Comparison of ENCODE assay signal across 1 cellular context in the genomic region with DNA sequence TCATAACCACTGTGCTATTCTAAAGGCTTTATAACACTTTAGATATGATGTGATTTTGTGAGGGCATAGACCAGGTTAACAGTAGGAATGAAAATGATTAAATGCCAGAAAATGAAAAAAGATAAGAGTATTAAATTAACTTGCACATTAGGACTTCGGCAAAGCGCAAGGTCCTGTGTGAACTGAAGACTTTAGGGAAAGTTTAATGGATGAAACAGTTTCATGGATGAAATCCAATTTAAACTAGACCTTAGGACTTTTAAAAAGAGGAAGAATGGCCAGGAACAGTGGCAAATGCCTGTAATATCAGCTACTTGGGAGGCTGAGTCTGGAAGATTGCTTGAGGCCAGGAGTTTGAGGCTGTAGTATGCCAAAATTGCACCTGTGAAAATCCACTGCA.
TF ChIP-seq lines count a peak whose summit lies in the region.

No MANE protein-coding gene starts in this region.

TF ChIP-seq in HepG2, 621 proteins besides CTCF, POLR2A, EP300 and RAD21 (continued from another document):
- no peak for TF ChIP-seq ZNF382 (CRISPR knock-in tag; IDR thresholded peaks at IDR 0.05; ENCODE audit: borderline replicate concordance)
- no peak for TF ChIP-seq CENPT (CRISPR knock-in tag; IDR thresholded peaks at IDR 0.05; ENCODE audit: low read depth)
- TF ChIP-seq, protein P1, sequence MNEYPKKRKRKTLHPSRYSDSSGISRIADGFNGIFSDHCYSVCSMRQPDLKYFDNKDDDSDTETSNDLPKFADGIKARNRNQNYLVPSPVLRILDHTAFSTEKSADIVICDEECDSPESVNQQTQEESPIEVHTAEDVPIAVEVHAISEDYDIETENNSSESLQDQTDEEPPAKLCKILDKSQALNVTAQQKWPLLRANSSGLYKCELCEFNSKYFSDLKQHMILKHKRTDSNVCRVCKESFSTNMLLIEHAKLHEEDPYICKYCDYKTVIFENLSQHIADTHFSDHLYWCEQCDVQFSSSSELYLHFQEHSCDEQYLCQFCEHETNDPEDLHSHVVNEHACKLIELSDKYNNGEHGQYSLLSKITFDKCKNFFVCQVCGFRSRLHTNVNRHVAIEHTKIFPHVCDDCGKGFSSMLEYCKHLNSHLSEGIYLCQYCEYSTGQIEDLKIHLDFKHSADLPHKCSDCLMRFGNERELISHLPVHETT (CRISPR knock-in tag; conservative IDR thresholded peaks at IDR 0.05): no peak
- TF ChIP-seq ARNT2 (CRISPR knock-in tag; IDR thresholded peaks at IDR 0.05; ENCODE audit: low read depth): no peak
- TF ChIP-seq NBN (conservative IDR thresholded peaks at IDR 0.05): no peak
- no peak for TF ChIP-seq ATF7 (IDR thresholded peaks at IDR 0.05)
- no peak for TF ChIP-seq ATF7 (CRISPR knock-in tag; IDR thresholded peaks at IDR 0.05)
- no peak for TF ChIP-seq CAMTA2 (CRISPR knock-in tag; IDR thresholded peaks at IDR 0.05; ENCODE audit: borderline replicate concordance)
- TF ChIP-seq, protein P2, sequence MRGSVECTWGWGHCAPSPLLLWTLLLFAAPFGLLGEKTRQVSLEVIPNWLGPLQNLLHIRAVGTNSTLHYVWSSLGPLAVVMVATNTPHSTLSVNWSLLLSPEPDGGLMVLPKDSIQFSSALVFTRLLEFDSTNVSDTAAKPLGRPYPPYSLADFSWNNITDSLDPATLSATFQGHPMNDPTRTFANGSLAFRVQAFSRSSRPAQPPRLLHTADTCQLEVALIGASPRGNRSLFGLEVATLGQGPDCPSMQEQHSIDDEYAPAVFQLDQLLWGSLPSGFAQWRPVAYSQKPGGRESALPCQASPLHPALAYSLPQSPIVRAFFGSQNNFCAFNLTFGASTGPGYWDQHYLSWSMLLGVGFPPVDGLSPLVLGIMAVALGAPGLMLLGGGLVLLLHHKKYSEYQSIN (CRISPR knock-in tag; IDR thresholded peaks at IDR 0.05; ENCODE audit: borderline replicate concordance): no peak
- TF ChIP-seq SSRP1 (CRISPR knock-in tag; IDR thresholded peaks at IDR 0.05): no peak
- no peak for TF ChIP-seq TBL1XR1 (IDR thresholded peaks at IDR 0.05; ENCODE audit: borderline replicate concordance, low read length, partially characterized antibody)
- TF ChIP-seq, protein P3, sequence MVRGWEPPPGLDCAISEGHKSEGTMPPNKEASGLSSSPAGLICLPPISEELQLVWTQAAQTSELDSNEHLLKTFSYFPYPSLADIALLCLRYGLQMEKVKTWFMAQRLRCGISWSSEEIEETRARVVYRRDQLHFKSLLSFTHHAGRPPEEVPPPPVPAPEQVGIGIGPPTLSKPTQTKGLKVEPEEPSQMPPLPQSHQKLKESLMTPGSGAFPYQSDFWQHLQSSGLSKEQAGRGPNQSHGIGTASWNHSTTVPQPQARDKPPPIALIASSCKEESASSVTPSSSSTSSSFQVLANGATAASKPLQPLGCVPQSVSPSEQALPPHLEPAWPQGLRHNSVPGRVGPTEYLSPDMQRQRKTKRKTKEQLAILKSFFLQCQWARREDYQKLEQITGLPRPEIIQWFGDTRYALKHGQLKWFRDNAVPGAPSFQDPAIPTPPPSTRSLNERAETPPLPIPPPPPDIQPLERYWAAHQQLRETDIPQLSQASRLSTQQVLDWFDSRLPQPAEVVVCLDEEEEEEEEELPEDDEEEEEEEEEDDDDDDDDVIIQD (CRISPR knock-in tag; IDR thresholded peaks at IDR 0.05; ENCODE audit: low read depth): no peak
- no peak for TF ChIP-seq SRY (CRISPR knock-in tag; IDR thresholded peaks at IDR 0.05)
- TF ChIP-seq, protein P4, sequence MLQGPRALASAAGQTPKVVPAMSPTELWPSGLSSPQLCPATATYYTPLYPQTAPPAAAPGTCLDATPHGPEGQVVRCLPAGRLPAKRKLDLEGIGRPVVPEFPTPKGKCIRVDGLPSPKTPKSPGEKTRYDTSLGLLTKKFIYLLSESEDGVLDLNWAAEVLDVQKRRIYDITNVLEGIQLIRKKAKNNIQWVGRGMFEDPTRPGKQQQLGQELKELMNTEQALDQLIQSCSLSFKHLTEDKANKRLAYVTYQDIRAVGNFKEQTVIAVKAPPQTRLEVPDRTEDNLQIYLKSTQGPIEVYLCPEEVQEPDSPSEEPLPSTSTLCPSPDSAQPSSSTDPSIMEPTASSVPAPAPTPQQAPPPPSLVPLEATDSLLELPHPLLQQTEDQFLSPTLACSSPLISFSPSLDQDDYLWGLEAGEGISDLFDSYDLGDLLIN (CRISPR knock-in tag; IDR thresholded peaks at IDR 0.05; ENCODE audit: borderline replicate concordance): no peak
- TF ChIP-seq, protein P5, sequence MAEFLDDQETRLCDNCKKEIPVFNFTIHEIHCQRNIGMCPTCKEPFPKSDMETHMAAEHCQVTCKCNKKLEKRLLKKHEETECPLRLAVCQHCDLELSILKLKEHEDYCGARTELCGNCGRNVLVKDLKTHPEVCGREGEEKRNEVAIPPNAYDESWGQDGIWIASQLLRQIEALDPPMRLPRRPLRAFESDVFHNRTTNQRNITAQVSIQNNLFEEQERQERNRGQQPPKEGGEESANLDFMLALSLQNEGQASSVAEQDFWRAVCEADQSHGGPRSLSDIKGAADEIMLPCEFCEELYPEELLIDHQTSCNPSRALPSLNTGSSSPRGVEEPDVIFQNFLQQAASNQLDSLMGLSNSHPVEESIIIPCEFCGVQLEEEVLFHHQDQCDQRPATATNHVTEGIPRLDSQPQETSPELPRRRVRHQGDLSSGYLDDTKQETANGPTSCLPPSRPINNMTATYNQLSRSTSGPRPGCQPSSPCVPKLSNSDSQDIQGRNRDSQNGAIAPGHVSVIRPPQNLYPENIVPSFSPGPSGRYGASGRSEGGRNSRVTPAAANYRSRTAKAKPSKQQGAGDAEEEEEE (CRISPR knock-in tag; IDR thresholded peaks at IDR 0.05; ENCODE audit: borderline replicate concordance): no peak
- TF ChIP-seq HIVEP1 (CRISPR knock-in tag; IDR thresholded peaks at IDR 0.05): no peak
